Comparison of ENCODE assay signal across 17 cellular contexts in the genomic region with DNA sequence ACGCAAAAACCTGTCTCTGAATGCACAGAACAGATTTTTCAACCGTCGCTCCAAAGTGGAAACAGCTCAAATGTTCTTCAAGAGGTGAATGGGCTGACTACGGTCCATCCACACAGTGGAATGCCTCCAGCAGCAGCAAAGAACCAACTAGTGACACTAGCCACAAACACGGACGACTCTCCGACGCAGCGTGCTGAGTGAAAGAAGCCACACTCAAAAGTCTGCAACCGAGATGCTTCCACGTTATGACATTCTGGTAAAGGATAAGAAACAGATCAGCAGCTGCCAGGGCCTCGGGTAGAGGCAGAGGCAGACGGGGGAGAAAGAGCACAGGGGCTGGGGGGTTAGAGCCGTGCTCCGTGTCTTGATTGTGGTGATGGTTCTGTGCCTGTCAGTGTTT.
DNase-seq lines count a peak whose midpoint lies in the region; ATAC-seq and TF ChIP-seq lines count a peak whose summit lies in the region.
"Had no signal": no experiment of that assay in that cellular context is flagged by ENCODE, and none has a peak within 500 bp of the region (broad histone marks: within the 10 kb centered on the region; RNA-seq: fewer than 3 reads in every experiment).

No MANE protein-coding gene starts in this region.

- H3F3A ChIP-seq in SK-N-SH (replicated peaks; ENCODE audit: insufficient read depth), result peaks cover 47% of the 10 kb centered on the region

- no peak overlapping the region for H3K4ac ChIP-seq in trophoblast cell (ENCODE audit: low read depth, low read length)

- H2AFZ ChIP-seq in SK-N-SH (ENCODE audit: low read depth) (no peak overlapping the region), trophoblast cell (ENCODE audit: insufficient read depth, low read length, poor library complexity) (no peak overlapping the region)

- no peaks in the 10 kb centered on the region for H3K27me3 ChIP-seq in SK-N-SH (ENCODE audit: insufficient read depth)
- H3K27me3 ChIP-seq in gastroesophageal sphincter, result no peaks in the 10 kb centered on the region
- no peaks in the 10 kb centered on the region for H3K27me3 ChIP-seq in trophoblast cell (ENCODE audit: insufficient read depth, low read length)
- H3K27me3 ChIP-seq in uterus, result no peaks in the 10 kb centered on the region

- H4K20me1 ChIP-seq in SK-N-SH (ENCODE audit: insufficient read depth), result no peaks in the 10 kb centered on the region

- H2BK5ac ChIP-seq in trophoblast cell (ENCODE audit: low read depth, low read length, poor library complexity), result no peak overlapping the region

- WGBS in SK-N-SH (ENCODE audit: low lambda C conversion rate), result 92% methylated on average over 15 of the region's 15 CpGs
- 82 to 89% methylated on average over 10 to 12 of the region's 15 CpGs for WGBS in gastroesophageal sphincter (ENCODE audit: low coverage in 1 of 2), 2 donors
- no CpG with 5 or more reads among the region's 15 CpGs for WGBS in trophoblast cell (ENCODE audit: extremely low coverage, insufficient coverage, insufficient read length)

- H3K23ac ChIP-seq in trophoblast cell (ENCODE audit: low read length), result no peak overlapping the region

- DNase-seq in SK-N-SH (no peak), trophoblast cell (no peak), SW 1271 (lab: John Stamatoyannopoulos, UW) (no peak), uterus (no peak), NCI-H187 (lab: John Stamatoyannopoulos, UW) (no peak)
- DNase-seq: DMS79 treated with DMSO at 0.1 percent for 48 hours; NCI-H1092 treated with DMSO at 0.1 percent for 48 hours; NCI-H146; NCI-H2081; NCI-H748 treated with DMSO at 0.1 percent for 48 hours; NK-92 treated with Interleukin-12 subunit alpha and Interleukin-12 subunit beta, amount 100 ng/mL, for 24 hours; SHP77 had no signal

- H4K91ac ChIP-seq in trophoblast cell (ENCODE audit: low read depth, low read length), result no peak overlapping the region

- H3K9ac ChIP-seq in SK-N-SH, result no peak overlapping the region
- H3K9ac ChIP-seq in trophoblast cell (ENCODE audit: low read length), result no peak overlapping the region

- no peak for TF ChIP-seq POLR2A in gastroesophageal sphincter (IDR thresholded peaks at IDR 0.05)
- no peak for TF ChIP-seq POLR2A in uterus (IDR thresholded peaks at IDR 0.05)

- H4K12ac ChIP-seq in trophoblast cell (ENCODE audit: low read depth, low read length), result no peak overlapping the region

- H3K9me3 ChIP-seq in SK-N-SH, result no peaks in the 10 kb centered on the region
- H3K9me3 ChIP-seq in gastroesophageal sphincter, result no peaks in the 10 kb centered on the region
- H3K9me3 ChIP-seq in trophoblast cell (ENCODE audit: insufficient read depth, low read depth, low read length), result no peaks in the 10 kb centered on the region
- no peaks in the 10 kb centered on the region for H3K9me3 ChIP-seq in uterus
- H3K9me3 ChIP-seq: HAP-1 had no signal

- no peak overlapping the region for H4K8ac ChIP-seq in trophoblast cell (ENCODE audit: low read depth, low read length)

- H3K14ac ChIP-seq in trophoblast cell (ENCODE audit: low read length), result no peak overlapping the region

- no peak overlapping the region for H3K18ac ChIP-seq in trophoblast cell (ENCODE audit: low read length)

- H3K27ac ChIP-seq in SK-N-SH (ENCODE audit: low read depth in 2 of 2, low read length in 1 of 2) (peak overlapping the region; percentile 28 to 99; a peak in 3 of 4 replicates), gastroesophageal sphincter (peak overlapping the region in 3 of 4 donors; percentile 22 to 85 (median 74)), trophoblast cell (ENCODE audit: low read depth, low read length) (no peak overlapping the region), uterus (no peak overlapping the region)
- H3K27ac ChIP-seq: 22Rv1 had no signal

- no peak for TF ChIP-seq RAD21 in SK-N-SH (IDR thresholded peaks at IDR 0.05; ENCODE audit: low read length)

- H3K4me1 ChIP-seq in SK-N-SH (ENCODE audit: control insufficient read depth in 1 of 2, insufficient read depth in 2 of 2, low read depth in 1 of 2, low read length in 1 of 2) (peaks cover 14 to 69% of the 10 kb centered on the region in 2 experiments), gastroesophageal sphincter (peaks cover 0 to 70% (median 14%) of the 10 kb centered on the region in 3 donors), trophoblast cell (ENCODE audit: control insufficient read depth in 1 of 2, insufficient read depth in 2 of 2, low read length in 2 of 2) (peaks cover 0 to 7% of the 10 kb centered on the region in 2 experiments), uterus (no peaks in the 10 kb centered on the region)
- H3K4me1 ChIP-seq: HAP-1 had no signal

- H3K4me3 ChIP-seq in SK-N-SH (ENCODE audit: low read depth in 2 of 2, low read length in 1 of 2) (no peak overlapping the region), gastroesophageal sphincter (no peak overlapping the region), trophoblast cell (ENCODE audit: low read depth, low read length) (peak overlapping the region; percentile 46), uterus (no peak overlapping the region)
- H3K4me3 ChIP-seq: HAP-1 had no signal

- no peaks in the 10 kb centered on the region for H3K79me1 ChIP-seq in trophoblast cell (ENCODE audit: low read length)

- POLR2A ChIA-PET in SK-N-SH (lab: Yijun Ruan, JAX), result no interaction called here

- ATAC-seq in SK-N-SH treated with all-trans-retinoic acid at 6 μM for 48 hours (no peak), gastroesophageal sphincter (no peak), GM21515 (IDR thresholded peaks at IDR 0.05; ENCODE audit: unreplicated experiment) (no peak)

- no peaks in the 10 kb centered on the region for H3K9me2 ChIP-seq in SK-N-SH

- intact Hi-C loops in uterus (cut with DNase I; ENCODE audit: low total_unique reads), result no loop called here

- TF ChIP-seq CTCF in SK-N-SH (IDR thresholded peaks at IDR 0.05) (no peak), gastroesophageal sphincter (IDR thresholded peaks at IDR 0.05) (no peak), uterus (IDR thresholded peaks at IDR 0.05) (no peak)

- H2AK5ac ChIP-seq in trophoblast cell (ENCODE audit: low read length), result no peak overlapping the region

- CTCF ChIA-PET in SK-N-SH (lab: Yijun Ruan, JAX), result interaction anchor here (0.6 to 17.8 kb wide), 6 partner anchors 9 to 195 kb away, joined by 3 to 228 read pairs (median 4); no protein-coding TSS in a partner anchor

- H3K4me2 ChIP-seq in SK-N-SH, result no peak overlapping the region
- H3K4me2 ChIP-seq in trophoblast cell (ENCODE audit: low read length), result no peak overlapping the region

- no peak overlapping the region for H2BK120ac ChIP-seq in trophoblast cell (ENCODE audit: insufficient read depth, low read length, poor library complexity)

- H3K36me3 ChIP-seq in SK-N-SH (replicated peaks in 1 of 2; ENCODE audit: control insufficient read depth in 1 of 2, insufficient read depth in 2 of 2, low read length in 1 of 2) (peaks cover 83 to 95% of the 10 kb centered on the region in 2 experiments), gastroesophageal sphincter (peaks cover 0 to 57% of the 10 kb centered on the region in 2 donors), trophoblast cell (ENCODE audit: control insufficient read depth in 1 of 2, insufficient read depth in 2 of 2, low read length in 2 of 2) (peaks cover 33 to 42% of the 10 kb centered on the region in 2 experiments), uterus (no peaks in the 10 kb centered on the region)

- TF ChIP-seq EP300 in SK-N-SH (IDR thresholded peaks at IDR 0.05; ENCODE audit: borderline replicate concordance in 1 of 2, low read depth in 1 of 2, low read length in 1 of 2) (no peak), gastroesophageal sphincter (IDR thresholded peaks at IDR 0.05) (no peak)

- no peak overlapping the region for H2BK12ac ChIP-seq in trophoblast cell (ENCODE audit: low read length)

- H3K79me2 ChIP-seq in SK-N-SH (ENCODE audit: insufficient read depth) (peaks cover 99% of the 10 kb centered on the region), trophoblast cell (ENCODE audit: control insufficient read depth, insufficient read depth, low read length, poor library complexity) (no peaks in the 10 kb centered on the region)

TF ChIP-seq in SK-N-SH, 30 proteins besides CTCF, POLR2A, EP300 and RAD21 (continues in another document):
- TF ChIP-seq NRF1 (IDR thresholded peaks at IDR 0.05; ENCODE audit: low read depth, low read length), result no peak

TF ChIP-seq in SK-N-SH treated with all-trans-retinoic acid at 6 μM for 48 hours, 23 proteins besides CTCF, POLR2A, EP300 and RAD21 (continues in another document):
- TF ChIP-seq ZNF565 (CRISPR knock-in tag; conservative IDR thresholded peaks at IDR 0.05; ENCODE audit: low read depth) (no peak), CSDC2 (CRISPR knock-in tag; IDR thresholded peaks at IDR 0.05) (no peak), GLIS3 (CRISPR knock-in tag; IDR thresholded peaks at IDR 0.05) (no peak), ISL1 (CRISPR knock-in tag; IDR thresholded peaks at IDR 0.05) (no peak), SNAI2 (CRISPR knock-in tag; IDR thresholded peaks at IDR 0.05) (no peak), TCF4 (CRISPR knock-in tag; IDR thresholded peaks at IDR 0.05; ENCODE audit: borderline replicate concordance) (no peak), PPARA (CRISPR knock-in tag; IDR thresholded peaks at IDR 0.05; ENCODE audit: borderline replicate concordance) (no peak)
- TF ChIP-seq, protein P1, sequence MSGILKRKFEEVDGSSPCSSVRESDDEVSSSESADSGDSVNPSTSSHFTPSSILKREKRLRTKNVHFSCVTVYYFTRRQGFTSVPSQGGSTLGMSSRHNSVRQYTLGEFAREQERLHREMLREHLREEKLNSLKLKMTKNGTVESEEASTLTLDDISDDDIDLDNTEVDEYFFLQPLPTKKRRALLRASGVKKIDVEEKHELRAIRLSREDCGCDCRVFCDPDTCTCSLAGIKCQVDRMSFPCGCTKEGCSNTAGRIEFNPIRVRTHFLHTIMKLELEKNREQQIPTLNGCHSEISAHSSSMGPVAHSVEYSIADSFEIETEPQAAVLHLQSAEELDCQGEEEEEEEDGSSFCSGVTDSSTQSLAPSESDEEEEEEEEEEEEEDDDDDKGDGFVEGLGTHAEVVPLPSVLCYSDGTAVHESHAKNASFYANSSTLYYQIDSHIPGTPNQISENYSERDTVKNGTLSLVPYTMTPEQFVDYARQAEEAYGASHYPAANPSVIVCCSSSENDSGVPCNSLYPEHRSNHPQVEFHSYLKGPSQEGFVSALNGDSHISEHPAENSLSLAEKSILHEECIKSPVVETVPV (CRISPR knock-in tag; IDR thresholded peaks at IDR 0.05), result no peak
- TF ChIP-seq, protein P2, sequence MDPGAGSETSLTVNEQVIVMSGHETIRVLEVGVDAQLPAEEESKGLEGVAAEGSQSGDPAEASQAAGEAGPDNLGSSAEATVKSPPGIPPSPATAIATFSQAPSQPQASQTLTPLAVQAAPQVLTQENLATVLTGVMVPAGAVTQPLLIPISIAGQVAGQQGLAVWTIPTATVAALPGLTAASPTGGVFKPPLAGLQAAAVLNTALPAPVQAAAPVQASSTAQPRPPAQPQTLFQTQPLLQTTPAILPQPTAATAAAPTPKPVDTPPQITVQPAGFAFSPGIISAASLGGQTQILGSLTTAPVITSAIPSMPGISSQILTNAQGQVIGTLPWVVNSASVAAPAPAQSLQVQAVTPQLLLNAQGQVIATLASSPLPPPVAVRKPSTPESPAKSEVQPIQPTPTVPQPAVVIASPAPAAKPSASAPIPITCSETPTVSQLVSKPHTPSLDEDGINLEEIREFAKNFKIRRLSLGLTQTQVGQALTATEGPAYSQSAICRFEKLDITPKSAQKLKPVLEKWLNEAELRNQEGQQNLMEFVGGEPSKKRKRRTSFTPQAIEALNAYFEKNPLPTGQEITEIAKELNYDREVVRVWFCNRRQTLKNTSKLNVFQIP (CRISPR knock-in tag; IDR thresholded peaks at IDR 0.05; ENCODE audit: borderline replicate concordance, low read depth), result no peak

Comparison
In these comparisons a context has a peak if more than half of its experiments do, and no peak if none do; other contexts are left out.
1. H3K27ac ChIP-seq: peak in SK-N-SH (2 of 2) and gastroesophageal sphincter (3 of 4); none in trophoblast cell (single experiment) and uterus (0 of 2).